1 cellular context compared by ENCODE assay signal in the genomic region with DNA sequence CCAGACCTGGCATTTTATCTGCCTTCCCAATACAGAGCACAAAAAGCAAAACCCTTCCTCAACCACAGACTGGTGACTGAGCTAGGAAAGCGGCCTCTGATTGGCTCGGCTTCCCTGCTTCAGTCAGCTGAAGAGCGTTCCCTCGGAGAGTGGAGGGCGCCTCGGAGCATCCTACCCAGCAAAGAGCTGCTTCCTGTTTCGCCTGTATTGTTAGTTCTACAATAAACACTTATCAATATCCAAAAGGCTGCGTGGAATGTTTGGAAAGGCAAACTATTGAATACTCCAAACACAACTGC.
TF ChIP-seq lines count a peak whose summit lies in the region.

No MANE protein-coding gene starts in this region.

TF ChIP-seq in H1, 55 proteins besides CTCF, POLR2A, EP300 and RAD21 (continued from another document):
- TF ChIP-seq RNF2 (IDR thresholded peaks at IDR 0.05; ENCODE audit: borderline replicate concordance, low read depth, low read length, missing control alignments, poor library complexity, severe bottlenecking) (no peak), NRF1 (IDR thresholded peaks at IDR 0.05; ENCODE audit: low read depth, low read length) (no peak)
